40 cellular contexts compared by ENCODE assay signal in the genomic region with DNA sequence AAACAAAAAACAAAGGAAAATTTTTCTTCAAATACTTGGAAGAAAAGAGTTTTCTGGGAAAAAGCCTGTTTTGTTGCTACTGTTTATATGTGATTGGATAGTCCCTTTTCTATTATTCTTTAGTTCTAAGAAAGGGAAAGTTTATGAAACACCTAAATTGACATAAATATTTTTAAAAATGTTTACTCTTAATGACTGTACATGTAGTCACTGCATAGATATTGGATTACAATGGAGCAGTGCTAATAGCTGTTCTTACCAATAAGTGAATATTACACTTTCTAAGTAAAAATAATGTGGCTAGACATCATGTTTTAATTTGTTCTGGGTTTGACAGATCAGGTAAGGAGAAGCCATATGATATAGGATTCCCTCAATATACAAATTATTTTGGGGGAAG.
"Had no signal": no experiment of that assay in that cellular context is flagged by ENCODE, and none has a peak within 500 bp of the region (broad histone marks: within the 10 kb centered on the region; RNA-seq: fewer than 3 reads in every experiment).

No MANE protein-coding gene starts in this region.

- H3K9me3 ChIP-seq: adrenal gland, body of pancreas, breast epithelium had no signal

- H3K4me3 ChIP-seq: adrenal gland, body of pancreas, breast epithelium, cardiac muscle cell had no signal

- DNase-seq: activated B cell treated with CpG ODN at 0.5 μM for 24 hours; activated CD4-positive, alpha-beta memory T cell treated with anti-CD3 and anti-CD28 coated beads for 36 hours; activated CD4-positive, alpha-beta T cell treated with anti-CD3 and anti-CD28 coated beads for 4 hours; activated CD4-positive, alpha-beta T cell treated with anti-CD3 and anti-CD28 coated beads, Interleukin-2, amount 10 ng/mL, durations not matched to agents 24 days and 14 days; activated CD4-positive, alpha-beta T cell treated with anti-CD3 and anti-CD28 coated beads, Interleukin-2, amount 50 U/mL, for 1 hour; activated CD4-positive, alpha-beta T cell treated with anti-CD3 and anti-CD28 coated beads, Interleukin-2, amount 50 U/mL, for 4 hours; activated CD4-positive, CD25-positive, alpha-beta regulatory T cell treated with anti-CD3 and anti-CD28 coated beads, Interleukin-2, amount 50 U/mL, for 72 hours; activated CD8-positive, alpha-beta memory T cell treated with anti-CD3 and anti-CD28 coated beads, Interleukin-2, amount 50 U/mL, for 4 hours; activated CD8-positive, alpha-beta T cell treated with anti-CD3 and anti-CD28 coated beads for 36 hours; activated effector memory CD4-positive, alpha-beta T cell treated with anti-CD3 and anti-CD28 coated beads, Interleukin-2, amount 50 U/mL, for 16 hours; activated gamma-delta T cell treated with Interleukin-2 at 50 U/mL for 16 hours; activated naive CD4-positive, alpha-beta T cell; activated naive CD4-positive, alpha-beta T cell treated with anti-CD3 and anti-CD28 coated beads for 36 hours; activated naive CD4-positive, alpha-beta T cell treated with anti-CD3 and anti-CD28 coated beads, Interleukin-2, amount 50 U/mL, for 16 hours; activated naive CD8-positive, alpha-beta T cell treated with anti-CD3 and anti-CD28 coated beads for 36 hours; activated T-cell treated with anti-CD3 and anti-CD28 coated beads for 4 hours; activated T-cell treated with anti-CD3 and anti-CD28 coated beads, Interleukin-2, amount 50 U/mL, for 1 hour; activated T-cell treated with anti-CD3 and anti-CD28 coated beads, Interleukin-2, amount 50 U/mL, for 4 hours; activated T-cell treated with anti-CD3 and anti-CD28 coated beads, Interleukin-2, amount 50 U/mL, for 72 hours; adrenal gland; amniotic stem cell; aorta; body of pancreas; brain microvascular endothelial cell; caudate nucleus; cerebellar nuclear complex; T-helper 1 cell; T-helper 2 cell; T-helper 9 cell had no signal

- H3K4me3 Mint-ChIP-seq: activated B cell treated with CpG ODN at 0.5 μM for 24 hours; activated CD4-positive, alpha-beta memory T cell treated with anti-CD3 and anti-CD28 coated beads for 36 hours; activated CD4-positive, alpha-beta T cell treated with anti-CD3 and anti-CD28 coated beads, Interleukin-2, amount 10 ng/mL, durations not matched to agents 24 days and 14 days; activated CD8-positive, alpha-beta T cell treated with anti-CD3 and anti-CD28 coated beads for 36 hours; activated naive CD4-positive, alpha-beta T cell treated with anti-CD3 and anti-CD28 coated beads for 36 hours; activated naive CD8-positive, alpha-beta T cell treated with anti-CD3 and anti-CD28 coated beads for 36 hours; activated T-cell treated with anti-CD3 and anti-CD28 coated beads, Interleukin-2, amount 50 U/mL, for 4 hours; activated T-cell treated with anti-CD3 and anti-CD28 coated beads, Interleukin-2, amount 50 U/mL, for 72 hours; activated T-helper 1 cell treated with anti-CD3 and anti-CD28 coated beads, Interleukin-12 subunit alpha, Interleukin-12 subunit beta, Interleukin-2, Interleukin-4 antibody, amounts not matched to agents 30 ng/mL and 10 ng/mL and 1 ng/mL, durations not matched to agents 14 hours and 24 hours and 36 hours; activated T-helper 17 cell treated with anti-CD3 and anti-CD28 coated beads, Interleukin-2, amount 50 U/mL, for 72 hours; central memory CD8-positive, alpha-beta T cell; T-helper 1 cell treated with Interleukin-12 subunit alpha and Interleukin-12 subunit beta and Interleukin-4 antibody, amounts not matched to agents 30 μg/mL and 1 μg/mL, for 36 hours; T-helper 2 cell treated with Interferon-gamma antibody and Interleukin-4, amounts not matched to agents 5 μg/mL and 100 μg/mL, for 36 hours had no signal

- H3K36me3 Mint-ChIP-seq: activated naive CD4-positive, alpha-beta T cell treated with anti-CD3 and anti-CD28 coated beads, Interleukin-2, amount 50 U/mL, for 72 hours had no signal

- H3K27me3 Mint-ChIP-seq: activated B cell treated with CpG ODN at 0.5 μM for 24 hours; activated CD4-positive, alpha-beta memory T cell treated with anti-CD3 and anti-CD28 coated beads for 36 hours; activated CD4-positive, alpha-beta T cell treated with anti-CD3 and anti-CD28 coated beads, Interleukin-2, amount 10 ng/mL, durations not matched to agents 24 days and 14 days; activated CD8-positive, alpha-beta T cell treated with anti-CD3 and anti-CD28 coated beads for 36 hours; activated naive CD8-positive, alpha-beta T cell treated with anti-CD3 and anti-CD28 coated beads for 36 hours; activated T-helper 17 cell treated with anti-CD3 and anti-CD28 coated beads, Interleukin-2, amount 50 U/mL, for 72 hours; central memory CD8-positive, alpha-beta T cell had no signal

- H3K27ac Mint-ChIP-seq: activated B cell treated with CpG ODN at 0.5 μM for 24 hours; activated CD4-positive, alpha-beta memory T cell treated with anti-CD3 and anti-CD28 coated beads for 36 hours; activated CD4-positive, alpha-beta T cell treated with anti-CD3 and anti-CD28 coated beads, Interleukin-2, amount 10 ng/mL, durations not matched to agents 24 days and 14 days; activated CD8-positive, alpha-beta T cell treated with anti-CD3 and anti-CD28 coated beads for 36 hours; activated naive CD4-positive, alpha-beta T cell treated with anti-CD3 and anti-CD28 coated beads for 36 hours; activated naive CD4-positive, alpha-beta T cell treated with anti-CD3 and anti-CD28 coated beads, Interleukin-2, amount 50 U/mL, for 72 hours; activated naive CD8-positive, alpha-beta T cell treated with anti-CD3 and anti-CD28 coated beads for 36 hours; activated T-cell treated with anti-CD3 and anti-CD28 coated beads, Interleukin-2, amount 50 U/mL, for 72 hours; activated T-helper 1 cell treated with anti-CD3 and anti-CD28 coated beads, Interleukin-12 subunit alpha, Interleukin-12 subunit beta, Interleukin-2, Interleukin-4 antibody, amounts not matched to agents 30 ng/mL and 10 ng/mL and 1 ng/mL, durations not matched to agents 14 hours and 24 hours and 36 hours; activated T-helper 17 cell treated with anti-CD3 and anti-CD28 coated beads, Interleukin-2, amount 50 U/mL, for 72 hours; T-helper 1 cell treated with Interleukin-12 subunit alpha and Interleukin-12 subunit beta and Interleukin-4 antibody, amounts not matched to agents 30 μg/mL and 1 μg/mL, for 36 hours; T-helper 2 cell treated with Interferon-gamma antibody and Interleukin-4, amounts not matched to agents 5 μg/mL and 100 μg/mL, for 36 hours had no signal

- H3K27ac ChIP-seq: adrenal gland, body of pancreas, brain microvascular endothelial cell, breast epithelium, cardiac muscle cell, VCaP had no signal

- H3K4me1 ChIP-seq: adrenal gland, body of pancreas, breast epithelium had no signal

- ATAC-seq: activated CD8-positive, alpha-beta T cell treated with anti-CD3 and anti-CD28 coated beads for 36 hours; activated naive CD4-positive, alpha-beta T cell treated with anti-CD3 and anti-CD28 coated beads, Interleukin-2, amount 50 U/mL, for 72 hours; activated T-cell treated with anti-CD3 and anti-CD28 coated beads, Interleukin-2, amount 50 U/mL, for 4 hours; activated T-cell treated with anti-CD3 and anti-CD28 coated beads, Interleukin-2, amount 50 U/mL, for 72 hours; activated T-helper 17 cell treated with anti-CD3 and anti-CD28 coated beads, Interleukin-2, amount 50 U/mL, for 72 hours; body of pancreas had no signal

- FAIRE-seq: astrocyte, TTC549 had no signal

- H3K9me3 Mint-ChIP-seq: activated B cell treated with CpG ODN at 0.5 μM for 24 hours; activated CD4-positive, alpha-beta memory T cell treated with anti-CD3 and anti-CD28 coated beads for 36 hours; activated CD4-positive, alpha-beta T cell treated with anti-CD3 and anti-CD28 coated beads, Interleukin-2, amount 10 ng/mL, durations not matched to agents 24 days and 14 days; activated CD8-positive, alpha-beta T cell treated with anti-CD3 and anti-CD28 coated beads for 36 hours; activated naive CD4-positive, alpha-beta T cell treated with anti-CD3 and anti-CD28 coated beads for 36 hours; activated naive CD4-positive, alpha-beta T cell treated with anti-CD3 and anti-CD28 coated beads, Interleukin-2, amount 50 U/mL, for 72 hours; activated naive CD8-positive, alpha-beta T cell treated with anti-CD3 and anti-CD28 coated beads for 36 hours; activated T-cell treated with anti-CD3 and anti-CD28 coated beads, Interleukin-2, amount 50 U/mL, for 4 hours; activated T-cell treated with anti-CD3 and anti-CD28 coated beads, Interleukin-2, amount 50 U/mL, for 72 hours; activated T-helper 1 cell treated with anti-CD3 and anti-CD28 coated beads, Interleukin-12 subunit alpha, Interleukin-12 subunit beta, Interleukin-2, Interleukin-4 antibody, amounts not matched to agents 30 ng/mL and 10 ng/mL and 1 ng/mL, durations not matched to agents 14 hours and 24 hours and 36 hours; activated T-helper 17 cell treated with anti-CD3 and anti-CD28 coated beads, Interleukin-2, amount 50 U/mL, for 72 hours; central memory CD8-positive, alpha-beta T cell; T-helper 1 cell treated with Interleukin-12 subunit alpha and Interleukin-12 subunit beta and Interleukin-4 antibody, amounts not matched to agents 30 μg/mL and 1 μg/mL, for 36 hours; T-helper 2 cell treated with Interferon-gamma antibody and Interleukin-4, amounts not matched to agents 5 μg/mL and 100 μg/mL, for 36 hours had no signal

- H3K36me3 ChIP-seq: adrenal gland, brain microvascular endothelial cell, breast epithelium, cardiac muscle cell had no signal

- H3K27me3 ChIP-seq: adrenal gland, body of pancreas, brain microvascular endothelial cell, breast epithelium, cardiac muscle cell had no signal

- H3K4me1 Mint-ChIP-seq: activated B cell treated with CpG ODN at 0.5 μM for 24 hours; activated T-helper 17 cell treated with anti-CD3 and anti-CD28 coated beads, Interleukin-2, amount 50 U/mL, for 72 hours; central memory CD8-positive, alpha-beta T cell had no signal
